ENCODE assay signal across 8 cellular contexts in genomic region chr16:49856741-49857330, GRCh38. TPM values are rescaled to one million over a fixed set of nuclear protein-coding genes. Genes with fewer than 3 reads are reported as not detected.
A peak's percentile ranks its signal among the peaks of the same experiment; 100 is the strongest.
DNase-seq lines count a peak whose midpoint lies in the region; ATAC-seq, FAIRE-seq and TF ChIP-seq lines count a peak whose summit lies in the region.

No MANE protein-coding gene starts in this region.

- no peaks in the 10 kb centered on the region; the same call in 1 of the 2 replicates for H4K20me1 ChIP-seq in SK-N-SH (ENCODE audit: insufficient read depth)
- no peaks in the 10 kb centered on the region for H4K20me1 ChIP-seq in keratinocyte (ENCODE audit: control insufficient read depth, extremely low read depth, insufficient read depth, low read length)

- peak overlapping the region; percentile 87; the same call in 1 of the 2 replicates for H3K4me2 ChIP-seq in SK-N-SH
- peak overlapping the region; percentile 76 for H3K4me2 ChIP-seq in keratinocyte (ENCODE audit: control insufficient read depth, extremely low read depth, insufficient read depth, low read depth, low read length)

- H3F3A ChIP-seq in SK-N-SH (replicated peaks; ENCODE audit: insufficient read depth) = no peaks in the 10 kb centered on the region

- 0% methylated on average over 1 of the region's 73 CpGs for WGBS in SK-N-SH (ENCODE audit: low lambda C conversion rate)
- WGBS in small intestine, 3 donors = 0 to 2% (median 0%) methylated on average over 43 to 73 of the region's 73 CpGs

- peaks cover 13 to 32% of the 10 kb centered on the region in 2 experiments; a peak in 3 of 4 replicates for H3K4me1 ChIP-seq in SK-N-SH (ENCODE audit: control insufficient read depth in 1 of 2, insufficient read depth in 2 of 2, low read depth in 1 of 2, low read length in 1 of 2)
- no peaks in the 10 kb centered on the region for H3K4me1 ChIP-seq in colonic mucosa
- peaks cover 2% of the 10 kb centered on the region for H3K4me1 ChIP-seq in keratinocyte (ENCODE audit: control insufficient read depth, extremely low read depth, insufficient read depth, low read length)
- H3K4me1 ChIP-seq in small intestine (ENCODE audit: control insufficient read depth in 2 of 2, insufficient read depth in 1 of 2, low read depth in 1 of 2, low read length in 1 of 2) = peaks cover 0 to 10% of the 10 kb centered on the region in 2 donors

- H3K79me2 ChIP-seq in SK-N-SH (ENCODE audit: insufficient read depth) (no peaks in the 10 kb centered on the region), keratinocyte (ENCODE audit: control insufficient read depth, insufficient read depth, low read length) (no peaks in the 10 kb centered on the region)

- H3K27ac ChIP-seq in SK-N-SH (ENCODE audit: low read depth in 2 of 2, low read length in 1 of 2) = peak overlapping the region in 1 of 2 experiments; percentile 92; a peak in 2 of 4 replicates
- peak overlapping the region; percentile 87 for H3K27ac ChIP-seq in colonic mucosa
- no peak overlapping the region for H3K27ac ChIP-seq in keratinocyte (ENCODE audit: control insufficient read depth, insufficient read depth, low read length)
- H3K27ac ChIP-seq in small intestine (ENCODE audit: low read depth in 1 of 2, low read length in 1 of 2) = peak overlapping the region in 1 of 2 donors; percentile 58

- H2AFZ ChIP-seq in SK-N-SH (ENCODE audit: low read depth) = peak overlapping the region; percentile 78; the same call in 1 of the 2 replicates
- H2AFZ ChIP-seq in keratinocyte (ENCODE audit: control insufficient read depth, low read length) = no peak overlapping the region

- dilution Hi-C loops in keratinocyte (cut with MboI; ENCODE audit: extremely low pct_ligation_motif_present, low sequenced_read_pairs) = no loop called here

- H3K9ac ChIP-seq in SK-N-SH = no peak overlapping the region
- peak overlapping the region in 1 of 2 donors; percentile 72 for H3K9ac ChIP-seq in colonic mucosa (ENCODE audit: low read depth in 2 of 2, low read length in 2 of 2)
- no peak overlapping the region for H3K9ac ChIP-seq in keratinocyte (ENCODE audit: control insufficient read depth, extremely low read depth, insufficient read depth, low read length)

- ATAC-seq in GM19463 (IDR thresholded peaks at IDR 0.05; ENCODE audit: unreplicated experiment) = no peak

- H3K9me3 ChIP-seq in SK-N-SH (no peaks in the 10 kb centered on the region), colonic mucosa (no peaks in the 10 kb centered on the region), keratinocyte (ENCODE audit: control insufficient read depth, low read depth, low read length) (no peaks in the 10 kb centered on the region), small intestine (ENCODE audit: control insufficient read depth, low read depth) (no peaks in the 10 kb centered on the region)

- H3K9me1 ChIP-seq in keratinocyte (ENCODE audit: control insufficient read depth, extremely low read depth, insufficient read depth, low read length) = no peaks in the 10 kb centered on the region

- no peaks in the 10 kb centered on the region for H3K9me2 ChIP-seq in SK-N-SH

- no peak for TF ChIP-seq EP300 in SK-N-SH (IDR thresholded peaks at IDR 0.05; ENCODE audit: borderline replicate concordance in 1 of 2, low read depth in 1 of 2, low read length in 1 of 2)

- intact Hi-C loops in colonic mucosa (cut with DNase I) = no loop called here

- FAIRE-seq in keratinocyte (lab: Jason Lieb, UNC) (no peak), small intestine (lab: Jason Lieb, UNC) (no peak)

- TF ChIP-seq CTCF in SK-N-SH (IDR thresholded peaks at IDR 0.05) (peak; percentile 10; the same call in 1 of the 2 replicates), colonic mucosa (IDR thresholded peaks at IDR 0.05) (no peak), keratinocyte (optimal IDR thresholded peaks at IDR 0.05 in 1 of 3, IDR thresholded peaks at IDR 0.05 in 1 of 3, conservative IDR thresholded peaks at IDR 0.05 in 1 of 3; ENCODE audit: extremely low read depth in 1 of 3, insufficient read depth in 2 of 3, low read length in 3 of 3) (peak in 1 of 3 experiments; percentile 60)

- POLR2A ChIA-PET in SK-N-SH (lab: Yijun Ruan, JAX) = interaction anchor here (0.6 to 2.1 kb wide), 12 partner anchors 45 to 449 kb away, joined by 3 to 6 read pairs (median 3); no protein-coding TSS in a partner anchor

- peak; percentile 57 for DNase-seq in COLO668 (lab: John Stamatoyannopoulos, UW; ENCODE audit: unreplicated experiment)
- peak; percentile 44 for DNase-seq in HT1080 (ENCODE audit: low read depth)
- peak; percentile 92 for DNase-seq in SK-N-SH
- peak; percentile 82 for DNase-seq in colonic mucosa
- DNase-seq in keratinocyte (ENCODE audit: low read depth, low spot score) = no peak
- peak; percentile 61 for DNase-seq in small intestine
- DNase-seq in NCI-H187 treated with DMSO at 0.1 percent for 48 hours (lab: John Stamatoyannopoulos, UW) = no peak

- H3K4me3 ChIP-seq in SK-N-SH (ENCODE audit: low read depth in 2 of 2, low read length in 1 of 2) (peak overlapping the region; percentile 61 to 62; a peak in 3 of 4 replicates), colonic mucosa (peak overlapping the region; percentile 59), keratinocyte (ENCODE audit: control insufficient read depth in 2 of 3, extremely low read depth in 1 of 3, insufficient read depth in 2 of 3, low read depth in 1 of 3, low read length in 3 of 3) (peak overlapping the region; percentile 20 to 56 (median 54)), small intestine (ENCODE audit: low read depth in 1 of 2, low read length in 2 of 2) (peak overlapping the region; percentile 63 to 71)

- TF ChIP-seq RAD21 in SK-N-SH (IDR thresholded peaks at IDR 0.05; ENCODE audit: low read length) = peak; percentile 75

- H3K27me3 ChIP-seq in SK-N-SH (ENCODE audit: insufficient read depth) (peaks cover 8% of the 10 kb centered on the region), colonic mucosa (no peaks in the 10 kb centered on the region), keratinocyte (ENCODE audit: control insufficient read depth, extremely low read depth, insufficient read depth, low read length) (peaks cover 51% of the 10 kb centered on the region), small intestine (ENCODE audit: control insufficient read depth in 2 of 2, insufficient read depth in 2 of 2, low read length in 2 of 2) (peaks cover 0 to 13% of the 10 kb centered on the region in 2 donors)

- H3K36me3 ChIP-seq in SK-N-SH (replicated peaks in 1 of 2; ENCODE audit: control insufficient read depth in 1 of 2, insufficient read depth in 2 of 2, low read length in 1 of 2) = no peaks in the 10 kb centered on the region
- no peaks in the 10 kb centered on the region for H3K36me3 ChIP-seq in colonic mucosa
- no peaks in the 10 kb centered on the region for H3K36me3 ChIP-seq in keratinocyte (ENCODE audit: control insufficient read depth in 2 of 2, extremely low read depth in 1 of 2, insufficient read depth in 2 of 2, low read length in 2 of 2)
- H3K36me3 ChIP-seq in small intestine (ENCODE audit: control insufficient read depth in 2 of 2, insufficient read depth in 2 of 2, low read length in 2 of 2) = no peaks in the 10 kb centered on the region

- CTCF ChIA-PET in SK-N-SH (lab: Yijun Ruan, JAX) = interaction anchor here (0.6 to 5.1 kb wide), 91 partner anchors 8 to 452 kb away, joined by 3 to 94 read pairs (median 6); no protein-coding TSS in a partner anchor

TF ChIP-seq in SK-N-SH, 30 proteins besides CTCF, POLR2A, EP300 and RAD21:
- TF ChIP-seq SMC3 (IDR thresholded peaks at IDR 0.05; ENCODE audit: low read depth, low read length) (peak; percentile 54), REST (IDR thresholded peaks at IDR 0.05; ENCODE audit: low read depth, low read length) (peak; percentile 76), NRF1 (IDR thresholded peaks at IDR 0.05; ENCODE audit: low read depth, low read length) (no peak)

RNA-seq across cellular contexts. Expression of gene ZNF423, which starts 0.9 kb away (rescaled TPM):
- not detected in 2 replicates for total RNA-seq in HT1080 (2014; rRNA removed; shearing (Covaris generic))
- polyA plus RNA-seq in HT1080 (2015; cell fraction: cytosol; rRNA removed) = 0.03 and 0.05 TPM in 2 replicates
- polyA plus RNA-seq in HT1080 (2015; cell fraction: nucleus; rRNA removed) = 0.02 and 0.07 TPM in 2 replicates
- polyA plus RNA-seq in SK-N-SH (2012; rRNA removed) (1.2 and 1.9 TPM in 2 replicates), keratinocyte (0.02 to 0.05 TPM in 2 of 3 replicates, not detected in the other), small intestine (1 to 10 TPM in 1 of 3 donors, under 1 TPM in 1, not detected in 1; 0.54 to 2.9 TPM)
- 1.3 and 3.3 TPM in 2 replicates for polyA plus RNA-seq in SK-N-SH (2012; cell fraction: cytosol; rRNA removed)
- 0.51 and 1.1 TPM in 2 replicates for polyA plus RNA-seq in SK-N-SH (2012; cell fraction: nucleus; rRNA removed)
- total RNA-seq in colonic mucosa = 1 to 10 TPM; 4.7 to 7.3 TPM
- not detected for polyA plus RNA-seq in keratinocyte (2011; ENCODE audit: low read depth)
- polyA plus RNA-seq in keratinocyte (2011; cell fraction: cytosol; rRNA removed) = 0.01 and 0.02 TPM in 2 replicates
- 0.03 TPM in 1 of 2 replicates, not detected in the other for polyA plus RNA-seq in keratinocyte (2011; cell fraction: nucleus; rRNA removed)
- polyA plus RNA-seq in keratinocyte (2012; ENCODE audit: low replicate concordance) = 0.04 TPM in 1 of 2 replicates, not detected in the other
- polyA minus RNA-seq in keratinocyte = 0.03 TPM in 1 of 3 replicates, not detected in the others
- polyA minus RNA-seq in keratinocyte (2011; cell fraction: cytosol; rRNA and poly(A)+ RNA removed) = not detected
- polyA minus RNA-seq in keratinocyte (2011; cell fraction: nucleus; rRNA and poly(A)+ RNA removed) = not detected in 2 replicates

Comparison
In these comparisons a context has a peak if more than half of its experiments do, and no peak if none do; other contexts are left out.
1. DNase-seq: peak in COLO668 (single experiment), HT1080 (single experiment), SK-N-SH (single experiment), colonic mucosa (single experiment) and small intestine (single experiment); none in keratinocyte (single experiment) and NCI-H187 treated with DMSO at 0.1 percent for 48 hours (single experiment).
2. Peak in every context shown above with its lines, with median percentiles within 50 percentile points of each other: H3K4me3 ChIP-seq.